In the genomic region with DNA sequence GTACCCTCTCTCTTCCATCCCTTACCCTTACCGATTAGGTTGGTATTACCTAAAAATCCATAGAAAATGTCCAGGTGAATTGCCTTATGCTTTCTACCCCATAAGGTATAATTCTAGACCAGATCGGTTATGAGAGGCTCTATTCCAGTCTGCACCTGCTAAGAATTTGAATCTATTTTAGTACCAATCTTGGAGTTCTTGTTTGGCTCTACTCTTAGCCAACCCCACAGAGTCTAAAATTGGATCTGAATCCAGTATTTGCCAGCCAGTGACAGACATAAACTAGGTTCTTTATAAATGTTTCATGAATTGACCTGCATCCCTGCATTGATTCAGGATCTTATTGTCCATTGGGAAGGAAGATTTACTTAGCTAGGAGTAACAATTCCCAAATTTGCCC, we compare ENCODE assay signal across 17 cellular contexts. TPM values are rescaled to one million over a fixed set of nuclear protein-coding genes. Genes with fewer than 3 reads are reported as not detected.
DNase-seq lines count a peak whose midpoint lies in the region; ATAC-seq and TF ChIP-seq lines count a peak whose summit lies in the region.
"Had no signal": no experiment of that assay in that cellular context is flagged by ENCODE, and none has a peak within 500 bp of the region (broad histone marks: within the 10 kb centered on the region; RNA-seq: fewer than 3 reads in every experiment).

No MANE protein-coding gene starts in this region.

- H3K79me2 ChIP-seq in parathyroid adenoma = peaks cover 56% of the 10 kb centered on the region

- intact Hi-C loops in heart left ventricle (cut with DNase I) = no loop called here
- intact Hi-C loops in thyroid gland (cut with DNase I) = no loop called here

- no peak overlapping the region for H3K9ac ChIP-seq in parathyroid adenoma

- H3K4me3 Mint-ChIP-seq in activated naive CD8-positive, alpha-beta T cell = no peak overlapping the region
- no peak overlapping the region for H3K4me3 Mint-ChIP-seq in activated naive CD8-positive, alpha-beta T cell treated with anti-CD3 and anti-CD28 coated beads for 36 hours

- peaks cover 53% of the 10 kb centered on the region for H3K4me1 Mint-ChIP-seq in activated naive CD8-positive, alpha-beta T cell (ENCODE audit: low read depth)
- peaks cover 46% of the 10 kb centered on the region for H3K4me1 Mint-ChIP-seq in activated naive CD8-positive, alpha-beta T cell treated with anti-CD3 and anti-CD28 coated beads for 36 hours

- peaks cover 8% of the 10 kb centered on the region for H3K36me3 Mint-ChIP-seq in activated naive CD8-positive, alpha-beta T cell
- H3K36me3 Mint-ChIP-seq in activated naive CD8-positive, alpha-beta T cell treated with anti-CD3 and anti-CD28 coated beads for 36 hours = peaks cover 7% of the 10 kb centered on the region

- in situ Hi-C loops in GM13977 (cut with MboI; ENCODE audit: low pct_unique_long_range_greater_than_20kb, low sequenced_read_pairs, unreplicated experiment) = no loop called here

- no peaks in the 10 kb centered on the region for H3K9me3 Mint-ChIP-seq in activated naive CD8-positive, alpha-beta T cell (ENCODE audit: low read depth)
- no peaks in the 10 kb centered on the region for H3K9me3 Mint-ChIP-seq in activated naive CD8-positive, alpha-beta T cell treated with anti-CD3 and anti-CD28 coated beads for 36 hours
- H3K9me3 Mint-ChIP-seq: CD8-positive, alpha-beta memory T cell had no signal

- no peak for TF ChIP-seq POLR2A in heart left ventricle (IDR thresholded peaks at IDR 0.05)
- no peak for TF ChIP-seq POLR2A in thyroid gland (IDR thresholded peaks at IDR 0.05)

- peaks cover 0 to 48% (median 7%) of the 10 kb centered on the region in 9 donors for H3K36me3 ChIP-seq in heart left ventricle
- no peaks in the 10 kb centered on the region for H3K36me3 ChIP-seq in parathyroid adenoma (ENCODE audit: control insufficient read depth, insufficient read depth, low read length)
- H3K36me3 ChIP-seq in thyroid gland = no peaks in the 10 kb centered on the region

- H3K27me3 ChIP-seq in heart left ventricle (no peaks in the 10 kb centered on the region), parathyroid adenoma (ENCODE audit: control insufficient read depth, insufficient read depth, low read length) (no peaks in the 10 kb centered on the region), thyroid gland (no peaks in the 10 kb centered on the region)

- no peaks in the 10 kb centered on the region for H3K27me3 Mint-ChIP-seq in activated naive CD8-positive, alpha-beta T cell
- H3K27me3 Mint-ChIP-seq in activated naive CD8-positive, alpha-beta T cell treated with anti-CD3 and anti-CD28 coated beads for 36 hours = no peaks in the 10 kb centered on the region
- H3K27me3 Mint-ChIP-seq: CD8-positive, alpha-beta memory T cell had no signal

- 47 to 62% (median 57%) methylated on average over 2 of the region's 2 CpGs for WGBS in heart left ventricle, 4 donors
- WGBS in thyroid gland, 2 donors = 52 to 96% methylated on average over 2 of the region's 2 CpGs

- peak overlapping the region; percentile 64 for H3K27ac Mint-ChIP-seq in activated naive CD8-positive, alpha-beta T cell
- no peak overlapping the region for H3K27ac Mint-ChIP-seq in activated naive CD8-positive, alpha-beta T cell treated with anti-CD3 and anti-CD28 coated beads for 36 hours

- H3K4me3 ChIP-seq in heart left ventricle (peak overlapping the region in 1 of 12 donors; percentile 15), parathyroid adenoma (ENCODE audit: low read depth, low read length) (no peak overlapping the region), thyroid gland (replicated peaks in 1 of 3) (no peak overlapping the region)

- no peak overlapping the region for H2AFZ ChIP-seq in parathyroid adenoma

- H3K27ac ChIP-seq in heart left ventricle (peak overlapping the region in 11 of 12 donors; percentile 17 to 99 (median 74)), parathyroid adenoma (no peak overlapping the region), thyroid gland (peak overlapping the region; percentile 24 to 67 (median 65))

- TF ChIP-seq CTCF in heart left ventricle (IDR thresholded peaks at IDR 0.05) = no peak
- no peak for TF ChIP-seq CTCF in parathyroid adenoma (IDR thresholded peaks at IDR 0.05)
- TF ChIP-seq CTCF in thyroid gland (IDR thresholded peaks at IDR 0.05) = no peak
- TF ChIP-seq CTCF in GM13977 (IDR thresholded peaks at IDR 0.05; ENCODE audit: extremely low read depth, insufficient read depth, missing control alignments) = no peak

- no peak for DNase-seq in activated naive CD8-positive, alpha-beta T cell treated with anti-CD3 and anti-CD28 coated beads for 36 hours
- no peak for DNase-seq in heart left ventricle
- DNase-seq in thyroid gland = no peak
- DNase-seq in GM13977 (ENCODE audit: low spot score) = no peak
- DNase-seq in H4 (ENCODE audit: low spot score) = no peak
- DNase-seq: CD8-positive, alpha-beta memory T cell; DMS79 treated with DMSO at 0.1 percent for 48 hours; KBM-7; NCI-H1436; NCI-H2029; NCI-H2171; NCI-H446 treated with DMSO at 0.1 percent for 48 hours; RPMI8226 had no signal

- H3K4me1 ChIP-seq in heart left ventricle (peaks cover 0 to 80% (median 40%) of the 10 kb centered on the region in 12 donors), parathyroid adenoma (no peaks in the 10 kb centered on the region), thyroid gland (peaks cover 31 to 33% of the 10 kb centered on the region in 2 donors)

- peak overlapping the region; percentile 5 for H3K4me2 ChIP-seq in parathyroid adenoma (ENCODE audit: low read length)

- H3K9me3 ChIP-seq in heart left ventricle (no peaks in the 10 kb centered on the region), parathyroid adenoma (ENCODE audit: control insufficient read depth, low read length) (no peaks in the 10 kb centered on the region), thyroid gland (no peaks in the 10 kb centered on the region)

- ATAC-seq in heart left ventricle (peak; percentile 66 to 79 (median 73)), HG03565 (IDR thresholded peaks at IDR 0.05; ENCODE audit: unreplicated experiment) (no peak)
- ATAC-seq: HCT116 had no signal

RNA-seq across cellular contexts. Expression of gene KLHL24, which starts 6.5 kb away (rescaled TPM):
- total RNA-seq in activated naive CD8-positive, alpha-beta T cell treated with anti-CD3 and anti-CD28 coated beads for 36 hours = 1 to 10 TPM; 6.7 to 8.0 TPM
- total RNA-seq in heart left ventricle = 100 to 1,000 TPM; 118 to 275 (median 200) TPM
- polyA plus RNA-seq in heart left ventricle = 10 to 100 TPM; 16.5 to 35.8 TPM
- 100 to 1,000 TPM; 163 to 320 (median 214) TPM for total RNA-seq in thyroid gland
- 38.9 and 40.7 TPM in 2 replicates for total RNA-seq in H4 (2014; rRNA removed; shearing (Covaris generic))

RNA-seq across cellular contexts. Expression of gene YEATS2, which starts 55.7 kb away (rescaled TPM):
- 10 to 100 TPM; 40.1 to 45.1 TPM for total RNA-seq in activated naive CD8-positive, alpha-beta T cell treated with anti-CD3 and anti-CD28 coated beads for 36 hours
- total RNA-seq in heart left ventricle (10 to 100 TPM in 5 of 9 donors, 1 to 10 TPM in 4; 6.9 to 21.2 (median 11.7) TPM), thyroid gland (10 to 100 TPM; 30.0 to 42.5 (median 37.7) TPM)
- polyA plus RNA-seq in heart left ventricle = 1 to 10 TPM; 3.2 to 8.8 TPM
- 19.2 and 22.7 TPM in 2 replicates for total RNA-seq in H4 (2014; rRNA removed; shearing (Covaris generic))
